In genomic region chr2:113877651-113878594, GRCh38 we compare ENCODE assay signal across 1 cellular context.
TF ChIP-seq lines count a peak whose summit lies in the region.

No MANE protein-coding gene starts in this region.

TF ChIP-seq in HEK293, 187 proteins besides CTCF, POLR2A, EP300 and RAD21:
- no peak for TF ChIP-seq ZNF518A (tag by site-specific recombination; conservative IDR thresholded peaks at IDR 0.05; ENCODE audit: low read depth)
- TF ChIP-seq ZNF404 (tag by site-specific recombination; IDR thresholded peaks at IDR 0.05) = no peak
- TF ChIP-seq ZNF292 (tag by site-specific recombination; IDR thresholded peaks at IDR 0.05; ENCODE audit: borderline replicate concordance, low read depth) = no peak
- TF ChIP-seq OSR2 (tag by site-specific recombination; IDR thresholded peaks at IDR 0.05) = peak; percentile 31; the same call in 1 of the 2 replicates
- TF ChIP-seq, protein P1, sequence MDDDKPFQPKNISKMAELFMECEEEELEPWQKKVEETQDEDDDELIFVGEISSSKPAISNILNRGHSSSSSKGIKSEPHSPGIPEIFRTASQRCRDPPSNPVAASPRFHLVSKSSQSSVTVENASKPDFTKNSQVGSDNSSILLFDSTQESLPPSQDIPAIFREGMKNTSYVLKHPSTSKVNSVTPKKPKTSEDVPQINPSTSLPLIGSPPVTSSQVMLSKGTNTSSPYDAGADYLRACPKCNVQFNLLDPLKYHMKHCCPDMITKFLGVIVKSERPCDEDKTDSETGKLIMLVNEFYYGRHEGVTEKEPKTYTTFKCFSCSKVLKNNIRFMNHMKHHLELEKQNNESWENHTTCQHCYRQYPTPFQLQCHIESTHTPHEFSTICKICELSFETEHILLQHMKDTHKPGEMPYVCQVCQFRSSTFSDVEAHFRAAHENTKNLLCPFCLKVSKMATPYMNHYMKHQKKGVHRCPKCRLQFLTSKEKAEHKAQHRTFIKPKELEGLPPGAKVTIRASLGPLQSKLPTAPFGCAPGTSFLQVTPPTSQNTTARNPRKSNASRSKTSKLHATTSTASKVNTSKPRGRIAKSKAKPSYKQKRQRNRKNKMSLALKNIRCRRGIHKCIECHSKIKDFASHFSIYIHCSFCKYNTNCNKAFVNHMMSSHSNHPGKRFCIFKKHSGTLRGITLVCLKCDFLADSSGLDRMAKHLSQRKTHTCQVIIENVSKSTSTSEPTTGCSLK (tag by site-specific recombination; IDR thresholded peaks at IDR 0.05) = no peak
- TF ChIP-seq ZFP3 (tag by site-specific recombination; IDR thresholded peaks at IDR 0.05; ENCODE audit: low read depth) = no peak
- TF ChIP-seq ZNF660 (tag by site-specific recombination; IDR thresholded peaks at IDR 0.05) = no peak
- TF ChIP-seq SP7 (tag by site-specific recombination; IDR thresholded peaks at IDR 0.05) = peak; percentile 96
- TF ChIP-seq ZNF19 (tag by site-specific recombination; IDR thresholded peaks at IDR 0.05; ENCODE audit: low read depth) = no peak
- no peak for TF ChIP-seq ZNF157 (tag by site-specific recombination; IDR thresholded peaks at IDR 0.05)
- TF ChIP-seq ZSCAN18 (tag by site-specific recombination; IDR thresholded peaks at IDR 0.05) = no peak
- TF ChIP-seq REPIN1 (tag by site-specific recombination; IDR thresholded peaks at IDR 0.05; ENCODE audit: low read depth) = no peak
- TF ChIP-seq, protein P2, sequence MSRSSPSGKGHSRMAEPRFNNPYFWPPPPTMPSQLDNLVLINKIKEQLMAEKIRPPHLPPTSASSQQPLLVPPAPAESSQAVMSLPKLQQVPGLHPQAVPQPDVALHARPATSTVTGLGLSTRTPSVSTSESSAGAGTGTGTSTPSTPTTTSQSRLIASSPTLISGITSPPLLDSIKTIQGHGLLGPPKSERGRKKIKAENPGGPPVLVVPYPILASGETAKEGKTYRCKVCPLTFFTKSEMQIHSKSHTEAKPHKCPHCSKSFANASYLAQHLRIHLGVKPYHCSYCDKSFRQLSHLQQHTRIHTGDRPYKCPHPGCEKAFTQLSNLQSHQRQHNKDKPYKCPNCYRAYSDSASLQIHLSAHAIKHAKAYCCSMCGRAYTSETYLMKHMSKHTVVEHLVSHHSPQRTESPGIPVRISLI (tag by site-specific recombination; IDR thresholded peaks at IDR 0.05) = peak; percentile 84
- peak; percentile 91 for TF ChIP-seq ZNF24 (tag by site-specific recombination; IDR thresholded peaks at IDR 0.05)
- TF ChIP-seq GLIS1 (tag by site-specific recombination; IDR thresholded peaks at IDR 0.05) = no peak
- TF ChIP-seq ZNF629 (tag by site-specific recombination; IDR thresholded peaks at IDR 0.05) = peak; percentile 35; the same call in 1 of the 2 replicates
- TF ChIP-seq ZNF146 (tag by site-specific recombination; IDR thresholded peaks at IDR 0.05) = no peak
- TF ChIP-seq ZNF701 (tag by site-specific recombination; IDR thresholded peaks at IDR 0.05) = no peak
- peak; percentile 58 for TF ChIP-seq FEZF1 (tag by site-specific recombination; IDR thresholded peaks at IDR 0.05)
- TF ChIP-seq ZNF155 (tag by site-specific recombination; IDR thresholded peaks at IDR 0.05) = no peak
- TF ChIP-seq ZNF843 (tag by site-specific recombination; IDR thresholded peaks at IDR 0.05) = peak; percentile 30; the same call in 1 of the 2 replicates
